ENCODE assay signal across 11 cellular contexts in the genomic region with DNA sequence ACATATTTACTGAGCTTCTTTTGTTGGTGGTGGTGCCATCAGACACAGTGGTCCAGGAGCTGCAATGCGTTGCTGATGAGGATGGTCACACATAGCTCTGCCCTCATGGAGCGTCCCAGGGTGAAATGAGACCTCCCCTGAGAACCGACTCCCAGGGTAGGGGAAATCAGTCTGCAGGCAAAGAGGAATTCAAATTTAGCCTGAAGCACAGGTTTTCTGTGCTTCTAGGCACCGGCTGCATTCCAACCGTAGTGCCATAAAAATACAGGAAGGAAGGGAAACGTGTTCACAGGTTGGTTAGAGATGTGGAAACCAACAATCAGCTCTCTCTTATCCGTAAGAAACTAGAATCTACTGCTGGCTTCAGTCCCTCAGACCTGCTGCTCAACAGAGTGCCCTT. TPM values are rescaled to one million over a fixed set of nuclear protein-coding genes. Genes with fewer than 3 reads are reported as not detected.
DNase-seq lines count a peak whose midpoint lies in the region; ATAC-seq and TF ChIP-seq lines count a peak whose summit lies in the region.
"Had no signal": no experiment of that assay in that cellular context is flagged by ENCODE, and none has a peak within 500 bp of the region (broad histone marks: within the 10 kb centered on the region; RNA-seq: fewer than 3 reads in every experiment).

No MANE protein-coding gene starts in this region.

- intact Hi-C loops in naive thymus-derived CD4-positive, alpha-beta T cell (cut with micrococcal nuclease): loop anchor here (5.0 kb wide), 3 partner anchors 52 to 168 kb away; partner anchors contain the start of genes AAGAB (in 1 of the 2) and IQCH (in 1 of the 2)

- POLR2A ChIA-PET in naive thymus-derived CD4-positive, alpha-beta T cell (lab: Charles Lee): interaction anchor here (1.1 to 8.9 kb wide), 6 partner anchors 14 to 20 kb away, joined by 3 to 104 read pairs (median 6); partner anchors contain the start of gene SMAD3

- peak overlapping the region; percentile 88 for H3K27ac ChIP-seq in CD4-positive, CD25-positive, alpha-beta regulatory T cell (ENCODE audit: insufficient read depth, low read length, poor library complexity, severe bottlenecking)
- H3K27ac ChIP-seq in naive thymus-derived CD4-positive, alpha-beta T cell (ENCODE audit: low read depth, low read length): no peak overlapping the region
- H3K27ac ChIP-seq: WERI-Rb-1 had no signal

- peaks cover 99% of the 10 kb centered on the region for H3K4me1 ChIP-seq in CD4-positive, CD25-positive, alpha-beta regulatory T cell (ENCODE audit: control insufficient read depth, insufficient read depth, low read length, poor library complexity, severe bottlenecking)
- peaks cover 82 to 91% of the 10 kb centered on the region in 2 donors for H3K4me1 ChIP-seq in naive thymus-derived CD4-positive, alpha-beta T cell (ENCODE audit: control insufficient read depth in 2 of 2, insufficient read depth in 2 of 2, low read length in 2 of 2)

- H3K36me3 ChIP-seq in CD4-positive, CD25-positive, alpha-beta regulatory T cell (ENCODE audit: control insufficient read depth, insufficient read depth, low read length): peaks cover 3% of the 10 kb centered on the region
- no peaks in the 10 kb centered on the region for H3K36me3 ChIP-seq in naive thymus-derived CD4-positive, alpha-beta T cell (ENCODE audit: control insufficient read depth in 2 of 3, insufficient read depth in 3 of 3, low read length in 3 of 3)
- H3K36me3 ChIP-seq: WERI-Rb-1 had no signal

- H3K36me3 Mint-ChIP-seq in CD4-positive, CD25-positive, alpha-beta regulatory T cell: peaks cover 20% of the 10 kb centered on the region
- H3K36me3 Mint-ChIP-seq in HFFc6 (ENCODE audit: low read depth): peaks cover 76% of the 10 kb centered on the region
- H3K36me3 Mint-ChIP-seq in activated naive CD4-positive, alpha-beta T cell treated with anti-CD3 and anti-CD28 coated beads, Interleukin-2, amount 50 U/mL, for 72 hours: peaks cover 7 to 71% of the 10 kb centered on the region in 2 donors
- peaks cover 0 to 68% (median 0%) of the 10 kb centered on the region in 5 donors for H3K36me3 Mint-ChIP-seq in naive thymus-derived CD4-positive, alpha-beta T cell

- no peak for DNase-seq in CD4-positive, CD25-positive, alpha-beta regulatory T cell
- no peak for DNase-seq in HFFc6
- no peak for DNase-seq in activated naive CD4-positive, alpha-beta T cell treated with anti-CD3 and anti-CD28 coated beads, Interleukin-2, amount 50 U/mL, for 72 hours (ENCODE audit: low spot score in 2 of 2)
- no peak for DNase-seq in naive thymus-derived CD4-positive, alpha-beta T cell
- no peak for DNase-seq in mucosa of gallbladder (ENCODE audit: low spot score)
- DNase-seq in hepatic stellate cell (ENCODE audit: low spot score): no peak
- DNase-seq: activated gamma-delta T cell, retina, WERI-Rb-1 had no signal

- TF ChIP-seq CTCF in HFFc6 (IDR thresholded peaks at IDR 0.05): no peak

- no peaks in the 10 kb centered on the region for H3K9me3 Mint-ChIP-seq in CD4-positive, CD25-positive, alpha-beta regulatory T cell
- no peaks in the 10 kb centered on the region for H3K9me3 Mint-ChIP-seq in HFFc6
- peaks cover 0 to 5% of the 10 kb centered on the region in 2 donors for H3K9me3 Mint-ChIP-seq in activated naive CD4-positive, alpha-beta T cell treated with anti-CD3 and anti-CD28 coated beads, Interleukin-2, amount 50 U/mL, for 72 hours
- H3K9me3 Mint-ChIP-seq in naive thymus-derived CD4-positive, alpha-beta T cell: peaks cover 0 to 3% (median 0%) of the 10 kb centered on the region in 11 donors

- CTCF ChIA-PET in naive thymus-derived CD4-positive, alpha-beta T cell (lab: Charles Lee): no interaction called here

- peak overlapping the region; percentile 71 to 88 (median 82) for H3K4me3 Mint-ChIP-seq in CD4-positive, CD25-positive, alpha-beta regulatory T cell
- peak overlapping the region; percentile 38 for H3K4me3 Mint-ChIP-seq in HFFc6
- H3K4me3 Mint-ChIP-seq in naive thymus-derived CD4-positive, alpha-beta T cell: peak overlapping the region; percentile 30 to 98 (median 82)

- H3K27me3 Mint-ChIP-seq in CD4-positive, CD25-positive, alpha-beta regulatory T cell: peaks cover 4% of the 10 kb centered on the region
- peaks cover 2% of the 10 kb centered on the region; the same call in 1 of the 2 replicates for H3K27me3 Mint-ChIP-seq in HFFc6 (ENCODE audit: insufficient read depth)
- no peaks in the 10 kb centered on the region for H3K27me3 Mint-ChIP-seq in naive thymus-derived CD4-positive, alpha-beta T cell

- H3K4me3 ChIP-seq in CD4-positive, CD25-positive, alpha-beta regulatory T cell (ENCODE audit: low read depth, low read length): peak overlapping the region; percentile 55
- peak overlapping the region; percentile 6 for H3K4me3 ChIP-seq in naive thymus-derived CD4-positive, alpha-beta T cell (ENCODE audit: low read length)

- no peaks in the 10 kb centered on the region for H3K9me3 ChIP-seq in CD4-positive, CD25-positive, alpha-beta regulatory T cell (ENCODE audit: control insufficient read depth in 2 of 2, low read length in 2 of 2)
- no peaks in the 10 kb centered on the region for H3K9me3 ChIP-seq in naive thymus-derived CD4-positive, alpha-beta T cell (ENCODE audit: control insufficient read depth in 2 of 3, low read length in 3 of 3)

- no peak for ATAC-seq in CD4-positive, CD25-positive, alpha-beta regulatory T cell (ENCODE audit: low read depth in 2 of 2)
- ATAC-seq in activated naive CD4-positive, alpha-beta T cell treated with anti-CD3 and anti-CD28 coated beads, Interleukin-2, amount 50 U/mL, for 72 hours: no peak
- ATAC-seq in naive thymus-derived CD4-positive, alpha-beta T cell: no peak
- ATAC-seq in HG02885 (IDR thresholded peaks at IDR 0.05; ENCODE audit: poor library complexity, unreplicated experiment): no peak
- no peak for ATAC-seq in GM21723 (IDR thresholded peaks at IDR 0.05; ENCODE audit: unreplicated experiment)

- H3K27ac Mint-ChIP-seq in CD4-positive, CD25-positive, alpha-beta regulatory T cell: peak overlapping the region; percentile 94 to 98 (median 97)
- H3K27ac Mint-ChIP-seq in HFFc6: peak overlapping the region; percentile 73
- peak overlapping the region; percentile 82 to 94 for H3K27ac Mint-ChIP-seq in activated naive CD4-positive, alpha-beta T cell treated with anti-CD3 and anti-CD28 coated beads, Interleukin-2, amount 50 U/mL, for 72 hours
- peak overlapping the region; percentile 49 to 95 (median 86) for H3K27ac Mint-ChIP-seq in naive thymus-derived CD4-positive, alpha-beta T cell

- no peaks in the 10 kb centered on the region for H3K27me3 ChIP-seq in CD4-positive, CD25-positive, alpha-beta regulatory T cell (ENCODE audit: control insufficient read depth, insufficient read depth, low read length)
- H3K27me3 ChIP-seq in naive thymus-derived CD4-positive, alpha-beta T cell (ENCODE audit: control insufficient read depth in 2 of 2, insufficient read depth in 2 of 2, low read length in 2 of 2): no peaks in the 10 kb centered on the region

- H3K4me1 Mint-ChIP-seq in CD4-positive, CD25-positive, alpha-beta regulatory T cell: peaks cover 40 to 100% (median 89%) of the 10 kb centered on the region in 4 donors
- H3K4me1 Mint-ChIP-seq in HFFc6 (ENCODE audit: low read depth): peaks cover 100% of the 10 kb centered on the region
- H3K4me1 Mint-ChIP-seq in naive thymus-derived CD4-positive, alpha-beta T cell: peaks cover 67 to 100% (median 97%) of the 10 kb centered on the region in 7 donors

RNA-seq across cellular contexts. Expression of gene SMAD3, which starts 19.2 kb away (rescaled TPM):
- 76.6 TPM for total RNA-seq in CD4-positive, CD25-positive, alpha-beta regulatory T cell
- 10 to 100 TPM; 12.0 to 17.0 (median 14.5) TPM for polyA plus RNA-seq in CD4-positive, CD25-positive, alpha-beta regulatory T cell
- total RNA-seq in HFFc6 (2021; fragmentation: NEBNext Ultra II Directional; extraction: Animal tissue kit (Norgen Biotek cat#: 25700)): 100 to 1,000 TPM in 4 of 6 experiments, 10 to 100 TPM in 2; 54.3 to 132 (median 118) TPM
- total RNA-seq in activated naive CD4-positive, alpha-beta T cell treated with anti-CD3 and anti-CD28 coated beads, Interleukin-2, amount 50 U/mL, for 72 hours: 10 to 100 TPM; 15.4 to 75.9 TPM
- 100 to 1,000 TPM in 3 of 5 experiments, 10 to 100 TPM in 2; 27.4 to 142 (median 113) TPM for total RNA-seq in naive thymus-derived CD4-positive, alpha-beta T cell
- 10 to 100 TPM in 1 of 2 donors, 1 to 10 TPM in 1; 4.0 to 11.5 TPM for polyA plus RNA-seq in naive thymus-derived CD4-positive, alpha-beta T cell
- 59.0 TPM for total RNA-seq in mucosa of gallbladder
